18 cellular contexts compared by ENCODE assay signal in the genomic region with DNA sequence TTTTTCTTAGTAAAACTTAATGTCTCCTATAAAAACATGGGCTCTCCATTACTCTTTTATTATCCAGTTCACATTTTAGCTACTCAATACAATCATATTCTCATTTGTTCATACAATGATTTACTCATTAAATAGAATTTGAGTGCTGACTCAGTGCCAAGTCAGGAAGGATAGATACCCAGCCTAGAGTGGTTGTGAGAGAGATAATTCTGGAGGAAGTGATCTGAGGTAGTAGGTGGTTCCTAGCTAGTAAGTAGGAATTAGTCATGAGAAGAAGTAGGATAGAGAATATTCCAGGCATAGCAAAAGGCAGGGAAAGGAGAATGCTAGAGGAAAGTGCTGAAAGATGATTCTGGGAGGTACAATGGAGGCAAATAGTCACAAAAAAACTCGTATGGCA.
"Had no signal": no experiment of that assay in that cellular context is flagged by ENCODE, and none has a peak within 500 bp of the region (broad histone marks: within the 10 kb centered on the region; RNA-seq: fewer than 3 reads in every experiment).

No MANE protein-coding gene starts in this region.

- H3K4me1 Mint-ChIP-seq: activated CD8-positive, alpha-beta memory T cell treated with anti-CD3 and anti-CD28 coated beads, Interleukin-2, amount 10 ng/mL, durations not matched to agents 7 days and 5 days; activated naive CD8-positive, alpha-beta T cell treated with anti-CD3 and anti-CD28 coated beads, Interleukin-2, amount 50 U/mL, for 24 hours had no signal

- H3K27me3 ChIP-seq: ascending aorta, breast epithelium, sigmoid colon, spleen, stomach, testis, upper lobe of right lung had no signal

- H3K36me3 Mint-ChIP-seq: activated CD8-positive, alpha-beta memory T cell treated with anti-CD3 and anti-CD28 coated beads, Interleukin-2, amount 10 ng/mL, durations not matched to agents 7 days and 5 days had no signal

- H3K27ac ChIP-seq: ascending aorta, breast epithelium, psoas muscle, sigmoid colon, spleen, stomach, testis, upper lobe of right lung had no signal

- H3K4me3 Mint-ChIP-seq: activated CD8-positive, alpha-beta memory T cell treated with anti-CD3 and anti-CD28 coated beads, Interleukin-2, amount 10 ng/mL, durations not matched to agents 7 days and 5 days; activated naive CD4-positive, alpha-beta T cell treated with anti-CD3 and anti-CD28 coated beads for 36 hours; activated naive CD8-positive, alpha-beta T cell treated with anti-CD3 and anti-CD28 coated beads, Interleukin-2, amount 50 U/mL, for 24 hours; effector memory CD8-positive, alpha-beta T cell; neural crest cell had no signal

- DNase-seq: activated CD4-positive, alpha-beta T cell treated with anti-CD3 and anti-CD28 coated beads, Interleukin-2, amount 50 U/mL, for 48 hours; activated CD8-positive, alpha-beta memory T cell treated with anti-CD3 and anti-CD28 coated beads, Interleukin-2, amount 10 ng/mL, durations not matched to agents 7 days and 5 days; activated naive CD4-positive, alpha-beta T cell treated with anti-CD3 and anti-CD28 coated beads for 36 hours; activated naive CD8-positive, alpha-beta T cell treated with anti-CD3 and anti-CD28 coated beads, Interleukin-2, amount 50 U/mL, for 24 hours; activated T-cell treated with anti-CD3 and anti-CD28 coated beads, Interleukin-2, amount 50 U/mL, for 1 hour; dermis blood vessel endothelial cell; effector memory CD8-positive, alpha-beta T cell; psoas muscle; sigmoid colon; spleen; stomach; testis; upper lobe of right lung had no signal

- H3K27ac Mint-ChIP-seq: activated CD8-positive, alpha-beta memory T cell treated with anti-CD3 and anti-CD28 coated beads, Interleukin-2, amount 10 ng/mL, durations not matched to agents 7 days and 5 days; activated naive CD4-positive, alpha-beta T cell treated with anti-CD3 and anti-CD28 coated beads for 36 hours; activated naive CD8-positive, alpha-beta T cell treated with anti-CD3 and anti-CD28 coated beads, Interleukin-2, amount 50 U/mL, for 24 hours; activated T-helper 2 cell treated with anti-CD3 and anti-CD28 coated beads, Interferon-gamma antibody, Interleukin-2, Interleukin-4, amounts not matched to agents 10 μg/mL and 5 μg/mL and 100 μg/mL, durations not matched to agents 14 hours and 24 hours and 36 hours; effector memory CD8-positive, alpha-beta T cell had no signal

- H3K4me1 ChIP-seq: ascending aorta, breast epithelium, psoas muscle, sigmoid colon, spleen, stomach, testis, upper lobe of right lung had no signal

- H3K27me3 Mint-ChIP-seq: activated CD8-positive, alpha-beta memory T cell treated with anti-CD3 and anti-CD28 coated beads, Interleukin-2, amount 10 ng/mL, durations not matched to agents 7 days and 5 days; activated naive CD8-positive, alpha-beta T cell treated with anti-CD3 and anti-CD28 coated beads, Interleukin-2, amount 50 U/mL, for 24 hours; effector memory CD8-positive, alpha-beta T cell had no signal

- H3K9me3 Mint-ChIP-seq: activated naive CD8-positive, alpha-beta T cell treated with anti-CD3 and anti-CD28 coated beads, Interleukin-2, amount 50 U/mL, for 24 hours had no signal

- ATAC-seq: activated CD4-positive, CD25-positive, alpha-beta regulatory T cell treated with anti-CD3 and anti-CD28 coated beads, Interleukin-2, amount 50 U/mL, for 24 hours; activated CD8-positive, alpha-beta memory T cell treated with anti-CD3 and anti-CD28 coated beads, Interleukin-2, amount 10 ng/mL, durations not matched to agents 7 days and 5 days; activated naive CD8-positive, alpha-beta T cell treated with anti-CD3 and anti-CD28 coated beads, Interleukin-2, amount 50 U/mL, for 24 hours; effector memory CD8-positive, alpha-beta T cell; psoas muscle; upper lobe of right lung had no signal
